In genomic region chr2:79713131-79713785, GRCh38 we compare ENCODE assay signal across 13 cellular contexts.
"Had no signal": no experiment of that assay in that cellular context is flagged by ENCODE, and none has a peak within 500 bp of the region (broad histone marks: within the 10 kb centered on the region; RNA-seq: fewer than 3 reads in every experiment).

No MANE protein-coding gene starts in this region.

- H3K27ac Mint-ChIP-seq: activated CD4-positive, alpha-beta memory T cell treated with anti-CD3 and anti-CD28 coated beads for 36 hours; activated naive CD8-positive, alpha-beta T cell; stimulated activated naive CD8-positive, alpha-beta T cell treated with anti-CD3 and anti-CD28 coated beads, Interleukin-15, Interleukin-2, amounts not matched to agents 100 ng/mL and 50 ng/mL, for 24 hours had no signal

- H3K27ac ChIP-seq: upper lobe of right lung had no signal

- FAIRE-seq: endometrium had no signal

- H3K36me3 ChIP-seq: upper lobe of right lung had no signal

- H3K36me3 Mint-ChIP-seq: activated CD4-positive, alpha-beta memory T cell treated with anti-CD3 and anti-CD28 coated beads for 36 hours; activated naive CD8-positive, alpha-beta T cell had no signal

- H3K4me3 ChIP-seq: upper lobe of right lung had no signal

- H3K4me3 Mint-ChIP-seq: activated CD4-positive, alpha-beta memory T cell treated with anti-CD3 and anti-CD28 coated beads for 36 hours; activated naive CD8-positive, alpha-beta T cell; activated T-cell treated with anti-CD3 and anti-CD28 coated beads, Interleukin-2, amount 50 U/mL, for 4 hours; nephron progenitor cell; stimulated activated naive CD8-positive, alpha-beta T cell treated with anti-CD3 and anti-CD28 coated beads, Interleukin-15, Interleukin-2, amounts not matched to agents 100 ng/mL and 50 ng/mL, for 24 hours had no signal

- DNase-seq: activated CD4-positive, alpha-beta memory T cell treated with anti-CD3 and anti-CD28 coated beads for 36 hours; activated gamma-delta T cell; activated T-cell treated with anti-CD3 and anti-CD28 coated beads, Interleukin-2, amount 50 U/mL, for 4 hours; amygdala; glutamatergic neuron; nephron progenitor cell; stimulated activated CD4-positive, alpha-beta T cell treated with anti-CD3 and anti-CD28 coated beads, Interleukin-4, amount 100 ng/mL, for 24 hours; upper lobe of right lung had no signal

- H3K9me3 ChIP-seq: upper lobe of right lung had no signal

- H3K4me1 ChIP-seq: upper lobe of right lung had no signal

- H3K27me3 ChIP-seq: upper lobe of right lung had no signal

- ATAC-seq: activated T-cell treated with anti-CD3 and anti-CD28 coated beads, Interleukin-2, amount 50 U/mL, for 4 hours; esophagus mucosa; left lobe of liver; upper lobe of right lung had no signal

- H3K27me3 Mint-ChIP-seq: activated CD4-positive, alpha-beta memory T cell treated with anti-CD3 and anti-CD28 coated beads for 36 hours; activated naive CD8-positive, alpha-beta T cell; stimulated activated naive CD8-positive, alpha-beta T cell treated with anti-CD3 and anti-CD28 coated beads, Interleukin-15, Interleukin-2, amounts not matched to agents 100 ng/mL and 50 ng/mL, for 24 hours had no signal
